1 cellular context compared by ENCODE assay signal in the genomic region with DNA sequence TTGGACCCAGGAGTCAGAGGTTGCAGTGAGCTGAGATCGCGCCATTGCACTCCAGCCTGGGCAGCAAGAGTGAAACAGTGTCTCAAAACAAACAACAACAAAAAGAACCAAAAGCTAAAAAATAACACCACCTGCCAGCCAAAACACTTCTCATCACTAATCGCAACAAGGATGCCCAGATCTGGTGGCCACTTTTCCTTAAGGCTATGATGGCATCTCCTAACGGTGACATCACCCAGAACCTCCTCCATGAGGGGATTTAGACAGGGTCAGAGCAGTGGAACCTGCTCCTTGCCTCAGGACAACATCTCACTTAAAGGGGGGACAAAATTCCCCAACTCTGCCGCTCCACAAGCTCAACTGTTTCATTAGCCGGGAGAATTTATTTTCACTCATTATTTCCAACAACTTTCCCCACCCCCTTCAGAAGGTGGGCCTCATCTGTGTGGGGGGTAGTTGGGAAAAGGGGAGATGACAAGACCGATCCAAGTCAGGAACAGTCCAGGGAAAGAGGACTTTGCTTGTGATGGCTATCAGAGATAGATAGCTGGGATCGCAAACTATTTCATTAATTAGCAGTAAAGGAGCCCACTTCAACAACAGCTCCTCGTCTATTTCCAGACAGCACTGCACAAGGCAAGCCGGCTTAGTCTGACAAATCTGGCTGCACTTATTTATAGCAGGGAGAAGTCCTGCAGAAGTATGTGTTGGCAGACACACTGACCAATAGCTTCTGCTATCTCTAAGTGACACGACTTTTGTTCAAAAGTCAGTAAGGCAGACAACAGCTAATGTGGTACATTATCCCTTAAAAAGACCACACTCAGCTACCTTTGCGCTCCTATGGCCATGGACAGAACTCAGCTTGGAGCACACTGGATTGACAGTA.
TF ChIP-seq lines count a peak whose summit lies in the region.

No MANE protein-coding gene starts in this region.

TF ChIP-seq in K562, 482 proteins besides CTCF, POLR2A, EP300 and RAD21 (continued from another document and continues in another):
- TF ChIP-seq, protein P1, sequence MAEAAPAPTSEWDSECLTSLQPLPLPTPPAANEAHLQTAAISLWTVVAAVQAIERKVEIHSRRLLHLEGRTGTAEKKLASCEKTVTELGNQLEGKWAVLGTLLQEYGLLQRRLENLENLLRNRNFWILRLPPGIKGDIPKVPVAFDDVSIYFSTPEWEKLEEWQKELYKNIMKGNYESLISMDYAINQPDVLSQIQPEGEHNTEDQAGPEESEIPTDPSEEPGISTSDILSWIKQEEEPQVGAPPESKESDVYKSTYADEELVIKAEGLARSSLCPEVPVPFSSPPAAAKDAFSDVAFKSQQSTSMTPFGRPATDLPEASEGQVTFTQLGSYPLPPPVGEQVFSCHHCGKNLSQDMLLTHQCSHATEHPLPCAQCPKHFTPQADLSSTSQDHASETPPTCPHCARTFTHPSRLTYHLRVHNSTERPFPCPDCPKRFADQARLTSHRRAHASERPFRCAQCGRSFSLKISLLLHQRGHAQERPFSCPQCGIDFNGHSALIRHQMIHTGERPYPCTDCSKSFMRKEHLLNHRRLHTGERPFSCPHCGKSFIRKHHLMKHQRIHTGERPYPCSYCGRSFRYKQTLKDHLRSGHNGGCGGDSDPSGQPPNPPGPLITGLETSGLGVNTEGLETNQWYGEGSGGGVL (CRISPR knock-in tag; IDR thresholded peaks at IDR 0.05): no peak
- TF ChIP-seq ETV6 (IDR thresholded peaks at IDR 0.05; ENCODE audit: borderline replicate concordance in 1 of 2, low read depth in 2 of 2, low read length in 1 of 2): no peak
- no peak for TF ChIP-seq ETV6 (CRISPR knock-in tag; IDR thresholded peaks at IDR 0.05; ENCODE audit: borderline replicate concordance)
- TF ChIP-seq, protein P2, sequence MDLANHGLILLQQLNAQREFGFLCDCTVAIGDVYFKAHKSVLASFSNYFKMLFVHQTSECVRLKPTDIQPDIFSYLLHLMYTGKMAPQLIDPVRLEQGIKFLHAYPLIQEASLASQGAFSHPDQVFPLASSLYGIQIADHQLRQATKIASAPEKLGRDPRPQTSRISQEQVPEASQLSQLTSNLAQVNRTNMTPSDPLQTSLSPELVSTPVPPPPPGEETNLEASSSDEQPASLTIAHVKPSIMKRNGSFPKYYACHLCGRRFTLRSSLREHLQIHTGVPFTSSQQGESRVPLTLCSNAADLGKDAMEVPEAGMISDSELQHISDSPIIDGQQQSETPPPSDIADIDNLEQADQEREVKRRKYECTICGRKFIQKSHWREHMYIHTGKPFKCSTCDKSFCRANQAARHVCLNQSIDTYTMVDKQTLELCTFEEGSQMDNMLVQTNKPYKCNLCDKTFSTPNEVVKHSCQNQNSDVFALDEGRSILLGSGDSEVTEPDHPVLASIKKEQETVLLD (IDR thresholded peaks at IDR 0.05): no peak
- TF ChIP-seq U2AF2 (optimal IDR thresholded peaks at IDR 0.05; ENCODE audit: low read depth, low read length): no peak
- TF ChIP-seq, protein P3, sequence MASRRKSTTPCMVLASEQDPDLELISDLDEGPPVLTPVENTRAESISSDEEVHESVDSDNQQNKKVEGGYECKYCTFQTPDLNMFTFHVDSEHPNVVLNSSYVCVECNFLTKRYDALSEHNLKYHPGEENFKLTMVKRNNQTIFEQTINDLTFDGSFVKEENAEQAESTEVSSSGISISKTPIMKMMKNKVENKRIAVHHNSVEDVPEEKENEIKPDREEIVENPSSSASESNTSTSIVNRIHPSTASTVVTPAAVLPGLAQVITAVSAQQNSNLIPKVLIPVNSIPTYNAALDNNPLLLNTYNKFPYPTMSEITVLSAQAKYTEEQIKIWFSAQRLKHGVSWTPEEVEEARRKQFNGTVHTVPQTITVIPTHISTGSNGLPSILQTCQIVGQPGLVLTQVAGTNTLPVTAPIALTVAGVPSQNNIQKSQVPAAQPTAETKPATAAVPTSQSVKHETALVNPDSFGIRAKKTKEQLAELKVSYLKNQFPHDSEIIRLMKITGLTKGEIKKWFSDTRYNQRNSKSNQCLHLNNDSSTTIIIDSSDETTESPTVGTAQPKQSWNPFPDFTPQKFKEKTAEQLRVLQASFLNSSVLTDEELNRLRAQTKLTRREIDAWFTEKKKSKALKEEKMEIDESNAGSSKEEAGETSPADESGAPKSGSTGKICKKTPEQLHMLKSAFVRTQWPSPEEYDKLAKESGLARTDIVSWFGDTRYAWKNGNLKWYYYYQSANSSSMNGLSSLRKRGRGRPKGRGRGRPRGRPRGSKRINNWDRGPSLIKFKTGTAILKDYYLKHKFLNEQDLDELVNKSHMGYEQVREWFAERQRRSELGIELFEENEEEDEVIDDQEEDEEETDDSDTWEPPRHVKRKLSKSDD (conservative IDR thresholded peaks at IDR 0.05; ENCODE audit: low read length): no peak
- TF ChIP-seq, protein P4, sequence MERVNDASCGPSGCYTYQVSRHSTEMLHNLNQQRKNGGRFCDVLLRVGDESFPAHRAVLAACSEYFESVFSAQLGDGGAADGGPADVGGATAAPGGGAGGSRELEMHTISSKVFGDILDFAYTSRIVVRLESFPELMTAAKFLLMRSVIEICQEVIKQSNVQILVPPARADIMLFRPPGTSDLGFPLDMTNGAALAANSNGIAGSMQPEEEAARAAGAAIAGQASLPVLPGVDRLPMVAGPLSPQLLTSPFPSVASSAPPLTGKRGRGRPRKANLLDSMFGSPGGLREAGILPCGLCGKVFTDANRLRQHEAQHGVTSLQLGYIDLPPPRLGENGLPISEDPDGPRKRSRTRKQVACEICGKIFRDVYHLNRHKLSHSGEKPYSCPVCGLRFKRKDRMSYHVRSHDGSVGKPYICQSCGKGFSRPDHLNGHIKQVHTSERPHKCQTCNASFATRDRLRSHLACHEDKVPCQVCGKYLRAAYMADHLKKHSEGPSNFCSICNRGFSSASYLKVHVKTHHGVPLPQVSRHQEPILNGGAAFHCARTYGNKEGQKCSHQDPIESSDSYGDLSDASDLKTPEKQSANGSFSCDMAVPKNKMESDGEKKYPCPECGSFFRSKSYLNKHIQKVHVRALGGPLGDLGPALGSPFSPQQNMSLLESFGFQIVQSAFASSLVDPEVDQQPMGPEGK (CRISPR knock-in tag; IDR thresholded peaks at IDR 0.05; ENCODE audit: borderline replicate concordance): no peak
- no peak for TF ChIP-seq MAZ (CRISPR knock-in tag; conservative IDR thresholded peaks at IDR 0.05 in 1 of 2, IDR thresholded peaks at IDR 0.05 in 1 of 2)
- TF ChIP-seq CREM (IDR thresholded peaks at IDR 0.05; ENCODE audit: low read depth): 0 out of 2 replicates have a peak, but pooled peaks have one; percentile 13
- TF ChIP-seq, protein P5, sequence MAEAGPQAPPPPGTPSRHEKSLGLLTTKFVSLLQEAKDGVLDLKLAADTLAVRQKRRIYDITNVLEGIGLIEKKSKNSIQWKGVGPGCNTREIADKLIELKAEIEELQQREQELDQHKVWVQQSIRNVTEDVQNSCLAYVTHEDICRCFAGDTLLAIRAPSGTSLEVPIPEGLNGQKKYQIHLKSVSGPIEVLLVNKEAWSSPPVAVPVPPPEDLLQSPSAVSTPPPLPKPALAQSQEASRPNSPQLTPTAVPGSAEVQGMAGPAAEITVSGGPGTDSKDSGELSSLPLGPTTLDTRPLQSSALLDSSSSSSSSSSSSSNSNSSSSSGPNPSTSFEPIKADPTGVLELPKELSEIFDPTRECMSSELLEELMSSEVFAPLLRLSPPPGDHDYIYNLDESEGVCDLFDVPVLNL (CRISPR knock-in tag; IDR thresholded peaks at IDR 0.05; ENCODE audit: low read depth): no peak
- no peak for TF ChIP-seq ZNF76 (CRISPR knock-in tag; IDR thresholded peaks at IDR 0.05; ENCODE audit: borderline replicate concordance)
- TF ChIP-seq ILK (tag; IDR thresholded peaks at IDR 0.05; ENCODE audit: borderline replicate concordance, low read depth): no peak
- TF ChIP-seq, protein P6, sequence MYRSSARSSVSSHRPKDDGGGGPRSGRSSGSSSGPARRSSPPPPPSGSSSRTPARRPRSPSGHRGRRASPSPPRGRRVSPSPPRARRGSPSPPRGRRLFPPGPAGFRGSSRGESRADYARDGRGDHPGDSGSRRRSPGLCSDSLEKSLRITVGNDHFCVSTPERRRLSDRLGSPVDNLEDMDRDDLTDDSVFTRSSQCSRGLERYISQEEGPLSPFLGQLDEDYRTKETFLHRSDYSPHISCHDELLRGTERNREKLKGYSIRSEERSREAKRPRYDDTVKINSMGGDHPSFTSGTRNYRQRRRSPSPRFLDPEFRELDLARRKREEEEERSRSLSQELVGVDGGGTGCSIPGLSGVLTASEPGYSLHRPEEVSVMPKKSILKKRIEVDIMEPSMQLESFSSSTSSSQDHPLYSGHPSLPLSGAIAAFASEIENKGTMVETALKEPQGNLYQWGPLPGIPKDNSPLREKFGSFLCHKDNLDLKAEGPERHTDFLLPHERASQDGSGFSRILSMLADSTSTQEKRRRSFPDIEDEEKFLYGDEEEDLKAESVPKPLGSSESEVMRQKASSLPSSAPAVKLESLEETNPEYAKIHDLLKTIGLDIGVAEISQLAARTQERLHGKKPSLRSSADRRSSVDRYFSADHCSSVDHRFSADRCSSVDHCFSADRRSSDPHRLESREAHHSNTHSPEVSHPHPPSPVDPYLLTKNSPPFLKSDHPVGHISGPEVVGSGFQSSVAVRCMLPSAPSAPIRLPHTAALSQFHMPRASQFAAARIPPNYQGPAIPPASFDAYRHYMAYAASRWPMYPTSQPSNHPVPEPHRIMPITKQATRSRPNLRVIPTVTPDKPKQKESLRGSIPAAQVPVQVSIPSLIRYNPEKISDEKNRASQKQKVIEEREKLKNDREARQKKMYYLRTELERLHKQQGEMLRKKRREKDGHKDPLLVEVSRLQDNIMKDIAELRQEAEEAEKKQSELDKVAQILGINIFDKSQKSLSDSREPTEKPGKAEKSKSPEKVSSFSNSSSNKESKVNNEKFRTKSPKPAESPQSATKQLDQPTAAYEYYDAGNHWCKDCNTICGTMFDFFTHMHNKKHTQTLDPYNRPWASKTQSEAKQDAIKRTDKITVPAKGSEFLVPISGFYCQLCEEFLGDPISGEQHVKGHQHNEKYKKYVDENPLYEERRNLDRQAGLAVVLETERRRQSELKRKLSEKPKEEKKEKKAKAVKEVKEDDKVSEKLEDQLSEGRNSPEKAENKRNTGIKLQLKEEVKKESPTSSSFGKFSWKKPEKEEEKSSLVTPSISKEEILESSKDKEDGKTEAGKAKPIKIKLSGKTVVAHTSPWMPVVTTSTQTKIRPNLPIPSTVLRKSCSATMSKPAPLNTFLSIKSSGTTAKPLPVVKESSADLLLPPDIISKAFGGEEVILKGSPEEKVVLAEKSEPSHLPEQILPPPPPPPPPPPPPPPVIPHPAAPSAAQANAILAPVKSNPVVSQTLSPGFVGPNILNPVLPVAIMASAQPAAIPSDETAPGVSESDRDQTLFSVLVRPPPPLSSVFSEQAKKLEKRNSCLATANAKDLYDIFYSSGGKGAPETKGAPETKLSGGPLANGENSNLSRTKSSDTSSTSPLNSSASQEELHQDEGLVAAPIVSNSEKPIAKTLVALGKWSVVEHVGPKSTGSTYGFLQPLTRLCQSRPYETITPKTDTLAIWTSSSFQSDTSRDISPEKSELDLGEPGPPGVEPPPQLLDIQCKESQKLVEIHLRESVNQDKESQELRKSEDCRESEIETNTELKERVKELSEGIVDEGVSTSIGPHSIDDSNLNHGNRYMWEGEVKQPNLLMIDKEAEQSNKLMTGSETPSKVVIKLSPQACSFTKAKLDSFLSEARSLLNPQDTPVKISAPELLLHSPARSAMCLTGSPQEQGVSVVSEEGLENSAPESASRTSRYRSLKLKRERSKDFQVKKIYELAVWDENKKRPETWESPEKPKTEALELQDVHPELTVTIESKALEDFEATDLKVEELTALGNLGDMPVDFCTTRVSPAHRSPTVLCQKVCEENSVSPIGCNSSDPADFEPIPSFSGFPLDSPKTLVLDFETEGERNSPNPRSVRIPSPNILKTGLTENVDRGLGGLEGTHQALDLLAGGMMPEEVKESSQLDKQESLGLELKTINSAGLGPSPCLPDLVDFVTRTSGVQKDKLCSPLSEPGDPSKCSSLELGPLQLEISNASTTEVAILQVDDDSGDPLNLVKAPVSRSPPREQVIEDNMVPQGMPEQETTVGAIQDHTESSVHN (IDR thresholded peaks at IDR 0.05; ENCODE audit: borderline replicate concordance in 1 of 2, low read depth in 1 of 2): no peak
- TF ChIP-seq, protein P7, sequence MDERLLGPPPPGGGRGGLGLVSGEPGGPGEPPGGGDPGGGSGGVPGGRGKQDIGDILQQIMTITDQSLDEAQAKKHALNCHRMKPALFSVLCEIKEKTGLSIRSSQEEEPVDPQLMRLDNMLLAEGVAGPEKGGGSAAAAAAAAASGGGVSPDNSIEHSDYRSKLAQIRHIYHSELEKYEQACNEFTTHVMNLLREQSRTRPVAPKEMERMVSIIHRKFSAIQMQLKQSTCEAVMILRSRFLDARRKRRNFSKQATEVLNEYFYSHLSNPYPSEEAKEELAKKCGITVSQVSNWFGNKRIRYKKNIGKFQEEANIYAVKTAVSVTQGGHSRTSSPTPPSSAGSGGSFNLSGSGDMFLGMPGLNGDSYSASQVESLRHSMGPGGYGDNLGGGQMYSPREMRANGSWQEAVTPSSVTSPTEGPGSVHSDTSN (CRISPR knock-in tag; IDR thresholded peaks at IDR 0.05; ENCODE audit: low read depth): no peak
- TF ChIP-seq, protein P7 (tag; conservative IDR thresholded peaks at IDR 0.05; ENCODE audit: low read depth): 0 out of 2 replicates have a peak, but pooled peaks have one; percentile 31
- TF ChIP-seq, protein P8, sequence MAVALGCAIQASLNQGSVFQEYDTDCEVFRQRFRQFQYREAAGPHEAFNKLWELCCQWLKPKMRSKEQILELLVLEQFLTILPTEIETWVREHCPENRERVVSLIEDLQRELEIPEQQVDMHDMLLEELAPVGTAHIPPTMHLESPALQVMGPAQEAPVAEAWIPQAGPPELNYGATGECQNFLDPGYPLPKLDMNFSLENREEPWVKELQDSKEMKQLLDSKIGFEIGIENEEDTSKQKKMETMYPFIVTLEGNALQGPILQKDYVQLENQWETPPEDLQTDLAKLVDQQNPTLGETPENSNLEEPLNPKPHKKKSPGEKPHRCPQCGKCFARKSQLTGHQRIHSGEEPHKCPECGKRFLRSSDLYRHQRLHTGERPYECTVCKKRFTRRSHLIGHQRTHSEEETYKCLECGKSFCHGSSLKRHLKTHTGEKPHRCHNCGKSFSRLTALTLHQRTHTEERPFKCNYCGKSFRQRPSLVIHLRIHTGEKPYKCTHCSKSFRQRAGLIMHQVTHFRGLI (CRISPR knock-in tag; IDR thresholded peaks at IDR 0.05): no peak
- TF ChIP-seq, protein P9, sequence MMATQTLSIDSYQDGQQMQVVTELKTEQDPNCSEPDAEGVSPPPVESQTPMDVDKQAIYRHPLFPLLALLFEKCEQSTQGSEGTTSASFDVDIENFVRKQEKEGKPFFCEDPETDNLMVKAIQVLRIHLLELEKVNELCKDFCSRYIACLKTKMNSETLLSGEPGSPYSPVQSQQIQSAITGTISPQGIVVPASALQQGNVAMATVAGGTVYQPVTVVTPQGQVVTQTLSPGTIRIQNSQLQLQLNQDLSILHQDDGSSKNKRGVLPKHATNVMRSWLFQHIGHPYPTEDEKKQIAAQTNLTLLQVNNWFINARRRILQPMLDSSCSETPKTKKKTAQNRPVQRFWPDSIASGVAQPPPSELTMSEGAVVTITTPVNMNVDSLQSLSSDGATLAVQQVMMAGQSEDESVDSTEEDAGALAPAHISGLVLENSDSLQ (IDR thresholded peaks at IDR 0.05): 0 out of 2 replicates have a peak, but pooled peaks have one; percentile 9
- TF ChIP-seq KDM1A (IDR thresholded peaks at IDR 0.05): peak in 1 of 2 experiments; percentile 22; a peak in 2 of 4 replicates
- no peak for TF ChIP-seq KLF6 (CRISPR knock-in tag; IDR thresholded peaks at IDR 0.05; ENCODE audit: borderline replicate concordance)
- TF ChIP-seq ATF7 (IDR thresholded peaks at IDR 0.05): 0 out of 2 replicates have a peak, but pooled peaks have one; percentile 13
- TF ChIP-seq SRSF3 (IDR thresholded peaks at IDR 0.05; ENCODE audit: insufficient read depth, low read length): no peak
- no peak for TF ChIP-seq RBM25 (IDR thresholded peaks at IDR 0.05; ENCODE audit: low read depth, low read length, severe bottlenecking)
